ENCODE assay signal across 8 cellular contexts in genomic region chr2:70995227-70995729, GRCh38. TPM values are rescaled to one million over a fixed set of nuclear protein-coding genes. Genes with fewer than 3 reads are reported as not detected.
DNase-seq lines count a peak whose midpoint lies in the region; ATAC-seq, FAIRE-seq and TF ChIP-seq lines count a peak whose summit lies in the region.

No MANE protein-coding gene starts in this region.

- DNase-seq in KG1 (lab: John Stamatoyannopoulos, UW) (peak; percentile 33), SW 1271 (lab: John Stamatoyannopoulos, UW) (peak; percentile 13 to 57), breast epithelium (ENCODE audit: low spot score in 2 of 2) (no peak), kidney (no peak), COLO829 (ENCODE audit: low spot score) (no peak)
- DNase-seq in stimulated activated CD4-positive, alpha-beta T cell treated with anti-CD3 and anti-CD28 coated beads, TNF-alpha, amount 100 ng/mL, for 4 hours (ENCODE audit: low read depth in 3 of 3), result peak in 2 of 3 experiments; percentile 21 to 35

- H3K9me3 ChIP-seq in breast epithelium (no peaks in the 10 kb centered on the region), kidney (ENCODE audit: control insufficient read depth in 1 of 2, low read length in 2 of 2) (no peaks in the 10 kb centered on the region)

- ATAC-seq in GM21576 (IDR thresholded peaks at IDR 0.05; ENCODE audit: unreplicated experiment), result peak; percentile 51

- intact Hi-C loops in breast epithelium (cut with DNase I; ENCODE audit: low total_unique reads) (no loop called here), kidney (cut with DNase I) (no loop called here)

- TF ChIP-seq CTCF in breast epithelium (IDR thresholded peaks at IDR 0.05), result peak in 2 of 3 donors; percentile 27 to 36
- peak; percentile 39 for TF ChIP-seq CTCF in kidney (IDR thresholded peaks at IDR 0.05; ENCODE audit: borderline replicate concordance, extremely low read depth, insufficient read depth)

- H3K9ac ChIP-seq in kidney (ENCODE audit: low read length in 2 of 2), result peak overlapping the region; percentile 44 to 77

- FAIRE-seq in G401.6 (lab: Jason Lieb, UNC) (peak; percentile 79), kidney (lab: Jason Lieb, UNC) (no peak)

- peak overlapping the region; percentile 88 to 89 for H3K27ac ChIP-seq in breast epithelium
- H3K27ac ChIP-seq in kidney (ENCODE audit: low read depth in 2 of 2, low read length in 2 of 2), result no peak overlapping the region

- H3K4me3 ChIP-seq in breast epithelium (peak overlapping the region; percentile 84 to 100 (median 85)), kidney (ENCODE audit: low read length in 2 of 2) (peak overlapping the region; percentile 71 to 81)

- H3K4me1 ChIP-seq in breast epithelium, result peaks cover 2 to 9% of the 10 kb centered on the region in 2 donors
- H3K4me1 ChIP-seq in kidney (ENCODE audit: control insufficient read depth in 1 of 2, insufficient read depth in 1 of 2, low read depth in 1 of 2, low read length in 2 of 2), result peaks cover 14 to 16% of the 10 kb centered on the region in 2 donors

- H3K36me3 ChIP-seq in breast epithelium, result no peaks in the 10 kb centered on the region
- H3K36me3 ChIP-seq in kidney (ENCODE audit: control insufficient read depth in 1 of 2, insufficient read depth in 2 of 2, low read length in 2 of 2), result peaks cover 6 to 7% of the 10 kb centered on the region in 2 donors

- H3K27me3 ChIP-seq in breast epithelium, result no peaks in the 10 kb centered on the region

- no peak for TF ChIP-seq POLR2A in breast epithelium (IDR thresholded peaks at IDR 0.05)

RNA-seq across cellular contexts. Expression of gene TEX261, which starts 0.6 kb away (rescaled TPM):
- total RNA-seq in breast epithelium, result 10 to 100 TPM; 39.5 to 48.8 (median 40.0) TPM
- total RNA-seq in kidney, result 56.1 TPM
- polyA plus RNA-seq in kidney (ENCODE audit: insufficient read depth, low read depth, low replicate concordance), result 35.9 TPM

RNA-seq across cellular contexts. Expression of gene ANKRD53, which starts 16.8 kb away (rescaled TPM):
- total RNA-seq in breast epithelium (1 to 10 TPM; 2.8 to 4.9 (median 3.2) TPM), kidney (1.3 TPM)
- polyA plus RNA-seq in kidney (ENCODE audit: insufficient read depth, low read depth, low replicate concordance), result 2.1 TPM

RNA-seq across cellular contexts. Expression of gene ATP6V1B1, which starts 59.6 kb away (rescaled TPM):
- total RNA-seq in breast epithelium (10 to 100 TPM in 1 of 3 donors, 1 to 10 TPM in 2; 1.8 to 38.2 (median 4.6) TPM), kidney (37.9 TPM)
- polyA plus RNA-seq in kidney (ENCODE audit: insufficient read depth, low read depth, low replicate concordance), result 400 TPM

Comparison
In these comparisons a context has a peak if more than half of its experiments do, and no peak if none do; other contexts are left out.
1. DNase-seq: peak in KG1 (single experiment), SW 1271 (2 of 2) and stimulated activated CD4-positive, alpha-beta T cell treated with anti-CD3 and anti-CD28 coated beads, TNF-alpha, amount 100 ng/mL, for 4 hours (2 of 3); none in breast epithelium (0 of 2), kidney (single experiment) and COLO829 (single experiment).
2. H3K27ac ChIP-seq: peak in breast epithelium (2 of 2); none in kidney (0 of 2).